31 cellular contexts compared by ENCODE assay signal in the genomic region with DNA sequence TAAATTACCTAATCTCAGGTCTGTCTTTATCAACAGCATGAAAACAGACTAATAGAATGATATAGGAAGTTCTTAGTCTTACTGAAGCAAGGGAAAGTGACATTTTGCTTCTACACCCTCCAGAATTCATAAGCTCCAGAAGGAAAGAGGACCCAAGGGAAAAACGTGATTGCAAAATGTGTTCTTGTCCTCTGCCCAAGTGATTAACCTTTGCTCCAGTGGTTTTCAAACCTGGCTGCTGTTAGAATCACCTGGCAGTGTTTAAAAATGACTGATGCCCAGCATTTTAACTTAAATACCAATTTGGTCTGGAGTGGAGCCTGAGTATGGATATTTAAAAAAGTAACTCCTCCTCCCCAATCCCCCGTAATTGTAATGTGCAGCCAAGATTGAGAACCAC.
"Had no signal": no experiment of that assay in that cellular context is flagged by ENCODE, and none has a peak within 500 bp of the region (broad histone marks: within the 10 kb centered on the region; RNA-seq: fewer than 3 reads in every experiment).

No MANE protein-coding gene starts in this region.

- H3K9me3 ChIP-seq: adrenal gland, colonic mucosa had no signal

- H3K4me3 ChIP-seq: adrenal gland, body of pancreas, colonic mucosa, dorsolateral prefrontal cortex, gastrocnemius medialis, heart left ventricle had no signal

- DNase-seq: activated B cell treated with CpG ODN at 0.5 μM for 24 hours; activated CD4-positive, alpha-beta T cell treated with anti-CD3 and anti-CD28 coated beads for 48 hours; activated CD4-positive, alpha-beta T cell treated with anti-CD3 and anti-CD28 coated beads, Interleukin-2, amount 50 U/mL, for 1 hour; activated CD4-positive, alpha-beta T cell treated with anti-CD3 and anti-CD28 coated beads, Interleukin-2, amount 50 U/mL, for 48 hours; activated CD8-positive, alpha-beta memory T cell treated with anti-CD3 and anti-CD28 coated beads for 24 hours; activated CD8-positive, alpha-beta T cell treated with anti-CD3 and anti-CD28 coated beads for 36 hours; activated effector memory CD4-positive, alpha-beta T cell treated with Interleukin-2 at 50 U/mL for 16 hours; activated naive CD4-positive, alpha-beta T cell treated with anti-CD3 and anti-CD28 coated beads for 36 hours; activated naive CD8-positive, alpha-beta T cell treated with anti-CD3 and anti-CD28 coated beads for 36 hours; activated naive CD8-positive, alpha-beta T cell treated with anti-CD3 and anti-CD28 coated beads, Interleukin-2, amount 50 U/mL, for 24 hours; activated T-cell treated with anti-CD3 and anti-CD28 coated beads, Interleukin-2, amount 50 U/mL, for 4 hours; adrenal gland; amygdala; aorta; body of pancreas; caudate nucleus; colonic mucosa; dorsolateral prefrontal cortex; effector memory CD4-positive, alpha-beta T cell; endodermal cell; foreskin keratinocyte; gastrocnemius medialis; glutamatergic neuron; heart left ventricle; T-helper 1 cell; T-helper 17 cell; T1000; WERI-Rb-1 had no signal

- H3K27ac ChIP-seq: adrenal gland, body of pancreas, colonic mucosa, dorsolateral prefrontal cortex, foreskin keratinocyte, gastrocnemius medialis, heart left ventricle, WERI-Rb-1 had no signal

- H3K27me3 ChIP-seq: adrenal gland, body of pancreas, colonic mucosa, dorsolateral prefrontal cortex, foreskin keratinocyte, gastrocnemius medialis, heart left ventricle had no signal

- H3K4me1 ChIP-seq: adrenal gland, body of pancreas, colonic mucosa, foreskin keratinocyte had no signal

- ATAC-seq: activated CD4-positive, CD25-positive, alpha-beta regulatory T cell treated with anti-CD3 and anti-CD28 coated beads, Interleukin-2, amount 50 U/mL, for 24 hours; activated CD8-positive, alpha-beta T cell treated with anti-CD3 and anti-CD28 coated beads for 36 hours; activated naive CD8-positive, alpha-beta T cell treated with anti-CD3 and anti-CD28 coated beads, Interleukin-2, amount 50 U/mL, for 24 hours; activated T-cell treated with anti-CD3 and anti-CD28 coated beads, Interleukin-2, amount 50 U/mL, for 4 hours; activated T-helper 17 cell treated with anti-CD3 and anti-CD28 coated beads, Interleukin-2, amount 50 U/mL, for 72 hours; body of pancreas; esophagus mucosa; foreskin keratinocyte; gastrocnemius medialis; heart left ventricle; T-helper 17 cell had no signal
